In genomic region chr1:19936061-19936750, GRCh38 we compare ENCODE assay signal across 31 cellular contexts. TPM values are rescaled to one million over a fixed set of nuclear protein-coding genes. Genes with fewer than 3 reads are reported as not detected.
A peak's percentile ranks its signal among the peaks of the same experiment; 100 is the strongest.
DNase-seq lines count a peak whose midpoint lies in the region; ATAC-seq, FAIRE-seq and TF ChIP-seq lines count a peak whose summit lies in the region.
"Had no signal": no experiment of that assay in that cellular context is flagged by ENCODE, and none has a peak within 500 bp of the region (broad histone marks: within the 10 kb centered on the region; RNA-seq: fewer than 3 reads in every experiment).

No MANE protein-coding gene starts in this region.

- peaks cover 6% of the 10 kb centered on the region for H3K36me3 Mint-ChIP-seq in endodermal cell (ENCODE audit: low read depth)
- H3K36me3 Mint-ChIP-seq in stimulated activated memory B cell treated with anti-CD40 and anti-IgM and Interleukin-4, amounts not matched to agents 10 μg/mL and 1 μg/mL and 100 μg/mL, for 72 hours: peaks cover 7% of the 10 kb centered on the region

- peaks cover 1% of the 10 kb centered on the region for H3K27me3 Mint-ChIP-seq in endodermal cell (ENCODE audit: insufficient read depth)
- H3K27me3 Mint-ChIP-seq in stimulated activated memory B cell treated with anti-CD40 and anti-IgM and Interleukin-4, amounts not matched to agents 10 μg/mL and 1 μg/mL and 100 μg/mL, for 72 hours: no peaks in the 10 kb centered on the region
- H3K27me3 Mint-ChIP-seq: CD4-positive, alpha-beta T cell had no signal

- no peak overlapping the region for H3K4me3 Mint-ChIP-seq in endodermal cell
- no peak overlapping the region for H3K4me3 Mint-ChIP-seq in stimulated activated memory B cell treated with anti-CD40 and anti-IgM and Interleukin-4, amounts not matched to agents 10 μg/mL and 1 μg/mL and 100 μg/mL, for 72 hours
- H3K4me3 Mint-ChIP-seq: CD4-positive, alpha-beta T cell had no signal

- no peak overlapping the region for H3K4me3 ChIP-seq in endodermal cell (ENCODE audit: low read length)
- H3K4me3 ChIP-seq: BLaER1 treated with 17β-estradiol and CSF1 and Interleukin-3, amounts not matched to agents 10 nM and 100 nM; PC-9; SJSA1 had no signal

- 74 to 92% methylated on average over 3 of the region's 3 CpGs for WGBS in endodermal cell (ENCODE audit: insufficient coverage in 1 of 2, insufficient read length in 1 of 2), 2 experiments

- H3K9ac ChIP-seq in endodermal cell (ENCODE audit: extremely low read depth, low read length, poor library complexity, severe bottlenecking): no peak overlapping the region
- H3K9ac ChIP-seq: BLaER1 treated with 17β-estradiol and CSF1 and Interleukin-3, amounts not matched to agents 10 nM and 100 nM had no signal

- peak; percentile 66 for ATAC-seq in stimulated activated memory B cell treated with anti-CD40 and anti-IgM and Interleukin-4, amounts not matched to agents 10 μg/mL and 1 μg/mL and 100 μg/mL, for 72 hours
- ATAC-seq in HG02642 (IDR thresholded peaks at IDR 0.05; ENCODE audit: poor library complexity, unreplicated experiment): no peak
- ATAC-seq: HCT116 had no signal

- TF ChIP-seq POLR2A in GM12891 (IDR thresholded peaks at IDR 0.05; ENCODE audit: low read depth, low read length): no peak
- no peak for TF ChIP-seq POLR2A in GM12892 (IDR thresholded peaks at IDR 0.05; ENCODE audit: low read depth, low read length)

- peaks cover 15% of the 10 kb centered on the region for H3K4me1 Mint-ChIP-seq in endodermal cell
- peaks cover 8% of the 10 kb centered on the region for H3K4me1 Mint-ChIP-seq in stimulated activated memory B cell treated with anti-CD40 and anti-IgM and Interleukin-4, amounts not matched to agents 10 μg/mL and 1 μg/mL and 100 μg/mL, for 72 hours

- DNase-seq in GM12891 (ENCODE audit: insufficient read length, low spot score): no peak
- peak; percentile 45 for DNase-seq in NOMO-1 treated with DMSO at 0.1 percent for 48 hours (lab: John Stamatoyannopoulos, UW; ENCODE audit: unreplicated experiment)
- DNase-seq in endodermal cell: no peak
- no peak for DNase-seq in RCC 7860 (ENCODE audit: low spot score)
- no peak for DNase-seq in GM12892 (ENCODE audit: insufficient read length)
- DNase-seq: CD4-positive, alpha-beta T cell; Kasumi-1; NCI-H1092; NCI-H1417 treated with DMSO at 0.1 percent for 48 hours; NCI-H1694 treated with DMSO at 0.1 percent for 48 hours; NCI-H2081; NCI-H2171; NCI-H226; NCI-H510A; NCI-H69; PC-9; Right ventricle myocardium superior; RPMI8226 had no signal

- peaks cover 27% of the 10 kb centered on the region for H3K9me3 ChIP-seq in endodermal cell (ENCODE audit: control insufficient read depth, low read length)
- H3K9me3 ChIP-seq: SJSA1 had no signal

- no peak for FAIRE-seq in GM12891 (lab: Jason Lieb, UNC)
- FAIRE-seq in RCC 7860 (lab: Jason Lieb, UNC): no peak
- FAIRE-seq in GM12892 (lab: Jason Lieb, UNC): no peak
- FAIRE-seq: A204.1, D721Med, G401.6, GM18507 had no signal

- peak overlapping the region; percentile 13 for H3K27ac Mint-ChIP-seq in endodermal cell
- H3K27ac Mint-ChIP-seq in stimulated activated memory B cell treated with anti-CD40 and anti-IgM and Interleukin-4, amounts not matched to agents 10 μg/mL and 1 μg/mL and 100 μg/mL, for 72 hours: no peak overlapping the region
- H3K27ac Mint-ChIP-seq: CD4-positive, alpha-beta T cell had no signal

- no peaks in the 10 kb centered on the region for H3K27me3 ChIP-seq in endodermal cell (ENCODE audit: control insufficient read depth, insufficient read depth, low read length, poor library complexity, severe bottlenecking)
- H3K27me3 ChIP-seq: BLaER1 treated with 17β-estradiol and CSF1 and Interleukin-3, amounts not matched to agents 10 nM and 100 nM; SJSA1 had no signal

- H3K27ac ChIP-seq in endodermal cell (ENCODE audit: low read depth, low read length): no peak overlapping the region
- H3K27ac ChIP-seq: BLaER1 treated with 17β-estradiol and CSF1 and Interleukin-3, amounts not matched to agents 10 nM and 100 nM; HL-60; PC-9; SJSA1 had no signal

- TF ChIP-seq CTCF in endodermal cell (conservative IDR thresholded peaks at IDR 0.05): no peak

- no peaks in the 10 kb centered on the region for H3K4me1 ChIP-seq in endodermal cell (ENCODE audit: control insufficient read depth, insufficient read depth, low read length)
- H3K4me1 ChIP-seq: SJSA1 had no signal

- no peaks in the 10 kb centered on the region for H3K36me3 ChIP-seq in endodermal cell (ENCODE audit: control insufficient read depth, insufficient read depth, low read length)
- H3K36me3 ChIP-seq: SJSA1 had no signal

- peaks cover 28% of the 10 kb centered on the region for H3K9me3 Mint-ChIP-seq in endodermal cell
- peaks cover 18% of the 10 kb centered on the region for H3K9me3 Mint-ChIP-seq in stimulated activated memory B cell treated with anti-CD40 and anti-IgM and Interleukin-4, amounts not matched to agents 10 μg/mL and 1 μg/mL and 100 μg/mL, for 72 hours

TF ChIP-seq in GM12891, 5 proteins besides CTCF, POLR2A, EP300 and RAD21:
- TF ChIP-seq SPI1 (IDR thresholded peaks at IDR 0.05; ENCODE audit: low read depth, low read length): peak; percentile 39; the same call in 1 of the 2 replicates
- no peak for TF ChIP-seq POLR2AphosphoS5 (IDR thresholded peaks at IDR 0.05; ENCODE audit: low read depth, low read length)

RNA-seq across cellular contexts. Expression of gene PLA2G2E, which starts 12.8 kb away (rescaled TPM):
- not detected for polyA plus RNA-seq in GM12891 (2012; ENCODE audit: low read depth, missing spikeins)
- not detected for total RNA-seq in endodermal cell
- polyA plus RNA-seq in endodermal cell (2013, experiment 1 of 2): not detected
- polyA plus RNA-seq in endodermal cell (2013, experiment 2 of 2): not detected
- polyA plus RNA-seq in GM12892 (2012; ENCODE audit: missing spikeins): not detected
- total RNA-seq: CD4-positive, alpha-beta T cell; H4; M059J; PC-9; Right ventricle myocardium superior; SJSA1 had no signal
- polyA plus RNA-seq: AG04450 had no signal

RNA-seq across cellular contexts. Expression of gene PLA2G2A, which starts 43.2 kb away (rescaled TPM):
- not detected for polyA plus RNA-seq in GM12891 (2012; ENCODE audit: low read depth, missing spikeins)
- 1 to 10 TPM in 1 of 2 donors, not detected in 1; 1.0 TPM for total RNA-seq in endodermal cell
- polyA plus RNA-seq in endodermal cell (2013, experiment 1 of 2): not detected
- polyA plus RNA-seq in endodermal cell (2013, experiment 2 of 2): not detected
- polyA plus RNA-seq in GM12892 (2012; ENCODE audit: missing spikeins): not detected
- total RNA-seq: CD4-positive, alpha-beta T cell; H4; M059J; PC-9; SJSA1 had no signal
- polyA plus RNA-seq: AG04450 had no signal

RNA-seq across cellular contexts. Expression of gene OTUD3, which starts 54.0 kb away (rescaled TPM):
- 3.0 TPM for polyA plus RNA-seq in GM12891 (2012; ENCODE audit: low read depth, missing spikeins)
- 10 to 100 TPM; 14.5 to 25.0 TPM for total RNA-seq in endodermal cell
- 11.9 TPM for polyA plus RNA-seq in endodermal cell (2013, experiment 1 of 2)
- polyA plus RNA-seq in endodermal cell (2013, experiment 2 of 2): 11.5 TPM
- polyA plus RNA-seq in GM12892 (2012; ENCODE audit: missing spikeins): 5.9 TPM
